21 cellular contexts compared by ENCODE assay signal in genomic region chr6:52529311-52529710, GRCh38. TPM values are rescaled to one million over a fixed set of nuclear protein-coding genes. Genes with fewer than 3 reads are reported as not detected.
DNase-seq lines count a peak whose midpoint lies in the region; ATAC-seq and TF ChIP-seq lines count a peak whose summit lies in the region.
"Had no signal": no experiment of that assay in that cellular context is flagged by ENCODE, and none has a peak within 500 bp of the region (broad histone marks: within the 10 kb centered on the region; RNA-seq: fewer than 3 reads in every experiment).

No MANE protein-coding gene starts in this region.

- WGBS in sigmoid colon, 2 donors: 86 to 90% methylated on average over 8 of the region's 8 CpGs

- peak overlapping the region; percentile 14; the same call in 1 of the 2 replicates for H3K27ac ChIP-seq in Panc1 (ENCODE audit: low read length)
- no peak overlapping the region for H3K27ac ChIP-seq in sigmoid colon
- H3K27ac ChIP-seq: adrenal gland, brain microvascular endothelial cell had no signal

- TF ChIP-seq POLR2A in sigmoid colon (IDR thresholded peaks at IDR 0.05): no peak

- no peak overlapping the region for H3K4me3 Mint-ChIP-seq in T-helper 2 cell treated with Interferon-gamma antibody and Interleukin-4, amounts not matched to agents 5 μg/mL and 100 μg/mL, for 36 hours
- H3K4me3 Mint-ChIP-seq: activated CD4-positive, alpha-beta T cell treated with anti-CD3 and anti-CD28 coated beads, Interleukin-2, amount 10 ng/mL, durations not matched to agents 7 days and 5 days had no signal

- H3K9me3 ChIP-seq in Panc1 (ENCODE audit: control insufficient read depth, insufficient read depth, low read depth, low read length) (no peaks in the 10 kb centered on the region), sigmoid colon (no peaks in the 10 kb centered on the region)
- H3K9me3 ChIP-seq: adrenal gland had no signal

- in situ Hi-C loops in Panc1 (cut with HindIII; ENCODE audit: low pct_unique_long_range_greater_than_20kb, low sequenced_read_pairs): no loop called here

- no peak for TF ChIP-seq CTCF in GM12865 (IDR thresholded peaks at IDR 0.05; ENCODE audit: insufficient read depth, low read depth, low read length, missing control alignments)
- TF ChIP-seq CTCF in Panc1 (IDR thresholded peaks at IDR 0.05): no peak
- TF ChIP-seq CTCF in sigmoid colon (IDR thresholded peaks at IDR 0.05): no peak

- no peaks in the 10 kb centered on the region for H3K9me3 Mint-ChIP-seq in T-helper 2 cell treated with Interferon-gamma antibody and Interleukin-4, amounts not matched to agents 5 μg/mL and 100 μg/mL, for 36 hours
- H3K9me3 Mint-ChIP-seq: activated CD4-positive, alpha-beta T cell treated with anti-CD3 and anti-CD28 coated beads, Interleukin-2, amount 10 ng/mL, durations not matched to agents 7 days and 5 days had no signal

- CTCF ChIA-PET in Panc1 (lab: Charles Lee): no interaction called here

- no peaks in the 10 kb centered on the region for H3K27me3 ChIP-seq in Panc1 (ENCODE audit: control insufficient read depth, insufficient read depth, low read length)
- H3K27me3 ChIP-seq in sigmoid colon: no peaks in the 10 kb centered on the region
- H3K27me3 ChIP-seq: adrenal gland, brain microvascular endothelial cell had no signal

- H3K36me3 ChIP-seq in Panc1 (ENCODE audit: control insufficient read depth, insufficient read depth, low read length) (peaks cover 2% of the 10 kb centered on the region; the same call in 1 of the 2 replicates), sigmoid colon (peaks cover 0 to 10% (median under 1%) of the 10 kb centered on the region in 4 donors)
- H3K36me3 ChIP-seq: adrenal gland had no signal

- no peak for TF ChIP-seq EP300 in sigmoid colon (IDR thresholded peaks at IDR 0.05)

- no peak overlapping the region for H3K27ac Mint-ChIP-seq in T-helper 2 cell treated with Interferon-gamma antibody and Interleukin-4, amounts not matched to agents 5 μg/mL and 100 μg/mL, for 36 hours
- H3K27ac Mint-ChIP-seq: activated CD4-positive, alpha-beta T cell treated with anti-CD3 and anti-CD28 coated beads, Interleukin-2, amount 10 ng/mL, durations not matched to agents 7 days and 5 days had no signal

- peak; percentile 49 for DNase-seq in GM12865 (ENCODE audit: low read depth)
- no peak for DNase-seq in Panc1 (ENCODE audit: low read depth, low spot score)
- DNase-seq in sigmoid colon: no peak
- no peak for DNase-seq in T-helper 2 cell treated with Interferon-gamma antibody and Interleukin-4, amounts not matched to agents 5 μg/mL and 100 μg/mL, for 36 hours (ENCODE audit: low spot score)
- DNase-seq: activated CD4-positive, alpha-beta T cell treated with anti-CD3 and anti-CD28 coated beads, Interleukin-2, amount 10 ng/mL, durations not matched to agents 7 days and 5 days; activated CD8-positive, alpha-beta memory T cell treated with anti-CD3 and anti-CD28 coated beads, Interleukin-2, amount 50 U/mL, for 48 hours; activated effector memory CD4-positive, alpha-beta T cell treated with anti-CD3 and anti-CD28 coated beads, Interleukin-2, amount 50 U/mL, for 16 hours; adrenal gland; brain microvascular endothelial cell; effector memory CD4-positive, alpha-beta T cell; hypothalamus; left ventricle myocardium superior; NCI-H1048; NCI-H1930; NCI-H226; posterior cingulate gyrus had no signal

- H3K4me1 Mint-ChIP-seq in T-helper 2 cell treated with Interferon-gamma antibody and Interleukin-4, amounts not matched to agents 5 μg/mL and 100 μg/mL, for 36 hours (ENCODE audit: low read depth): peaks cover 10% of the 10 kb centered on the region

- intact Hi-C loops in Panc1 (cut with micrococcal nuclease; ENCODE audit: unreplicated experiment): no loop called here
- intact Hi-C loops in sigmoid colon (cut with DNase I): no loop called here

- POLR2A ChIA-PET in Panc1 (lab: Charles Lee): no interaction called here

- no peaks in the 10 kb centered on the region for H3K27me3 Mint-ChIP-seq in T-helper 2 cell treated with Interferon-gamma antibody and Interleukin-4, amounts not matched to agents 5 μg/mL and 100 μg/mL, for 36 hours (ENCODE audit: low read depth)
- H3K27me3 Mint-ChIP-seq: activated CD4-positive, alpha-beta T cell treated with anti-CD3 and anti-CD28 coated beads, Interleukin-2, amount 10 ng/mL, durations not matched to agents 7 days and 5 days had no signal

- no peak overlapping the region for H3K4me3 ChIP-seq in GM12865 (ENCODE audit: low read depth, low read length)
- H3K4me3 ChIP-seq in Panc1 (ENCODE audit: low read depth in 2 of 2, low read length in 2 of 2): no peak overlapping the region
- H3K4me3 ChIP-seq in sigmoid colon: no peak overlapping the region
- H3K4me3 ChIP-seq: adrenal gland had no signal

- H3K36me3 Mint-ChIP-seq in T-helper 2 cell treated with Interferon-gamma antibody and Interleukin-4, amounts not matched to agents 5 μg/mL and 100 μg/mL, for 36 hours (ENCODE audit: low read depth): peaks cover 5% of the 10 kb centered on the region

- BruUV-seq in Panc1 (replicated peaks; lab: Mats Ljungman, UMichigan): no TSS peak

- peaks cover 8% of the 10 kb centered on the region for H3K4me1 ChIP-seq in Panc1 (ENCODE audit: control insufficient read depth, insufficient read depth, low read length)
- peaks cover 0 to 5% (median 0%) of the 10 kb centered on the region in 4 donors for H3K4me1 ChIP-seq in sigmoid colon
- H3K4me1 ChIP-seq: adrenal gland had no signal

- ATAC-seq in GM19397 (IDR thresholded peaks at IDR 0.05; ENCODE audit: unreplicated experiment): peak; percentile 61
- ATAC-seq in HG02973 (IDR thresholded peaks at IDR 0.05; ENCODE audit: unreplicated experiment): peak; percentile 68
- ATAC-seq in Panc1: no peak
- no peak for ATAC-seq in HG03565 (IDR thresholded peaks at IDR 0.05; ENCODE audit: unreplicated experiment)
- no peak for ATAC-seq in GM19328 (IDR thresholded peaks at IDR 0.05; ENCODE audit: unreplicated experiment)
- ATAC-seq: esophagus mucosa, left ventricle myocardium superior had no signal

RNA-seq across cellular contexts. Expression of gene TRAM2, which starts 47.5 kb away (rescaled TPM):
- total RNA-seq in Panc1 (2021; ENCODE audit: unreplicated experiment) (56.7 TPM), sigmoid colon (10 to 100 TPM in 3 of 4 donors, 1 to 10 TPM in 1; 9.6 to 15.0 (median 12.4) TPM)
- 32.2 TPM for polyA plus RNA-seq in Panc1 (2012; ENCODE audit: insufficient read length)
- polyA plus RNA-seq in sigmoid colon: 10 to 100 TPM in 1 of 3 donors, 1 to 10 TPM in 2; 1.8 to 13.3 (median 3.6) TPM

Comparison
In these comparisons a context has a peak if more than half of its experiments do, and no peak if none do; other contexts are left out.
1. ATAC-seq: peak in GM19397 (single experiment) and HG02973 (single experiment); none in Panc1 (single experiment), HG03565 (single experiment) and GM19328 (single experiment).